Comparison of ENCODE assay signal across 8 cellular contexts in genomic region chrX:47217121-47217851, GRCh38. TPM values are rescaled to one million over a fixed set of nuclear protein-coding genes. Genes with fewer than 3 reads are reported as not detected.
A peak's percentile ranks its signal among the peaks of the same experiment; 100 is the strongest.
DNase-seq lines count a peak whose midpoint lies in the region; ATAC-seq, FAIRE-seq and TF ChIP-seq lines count a peak whose summit lies in the region.

No MANE protein-coding gene starts in this region.

- CTCF ChIA-PET in HepG2 (lab: Yijun Ruan, JAX; ENCODE audit: low intra/inter-chr PET ratio, low total read pairs), result no interaction called here

- H3K27ac ChIP-seq in HepG2 (ENCODE audit: extremely low read length, insufficient read depth, low read length) (peak overlapping the region; percentile 80), temporal lobe (ENCODE audit: low read depth, low read length) (peak overlapping the region; percentile 97)

- ATAC-seq in HepG2, result peak; percentile 20

- no peaks in the 10 kb centered on the region for H3K27me3 ChIP-seq in HepG2 (ENCODE audit: control insufficient read depth in 1 of 2, insufficient read depth in 2 of 2, low read length in 2 of 2)

- intact Hi-C loops in HepG2 (cut with micrococcal nuclease; ENCODE audit: unreplicated experiment), result no loop called here
- intact Hi-C loops in head of caudate nucleus (cut with DNase I), result no loop called here

- peak; percentile 4 to 86 (median 26) for DNase-seq in stimulated activated CD4-positive, alpha-beta T cell treated with anti-CD3 and anti-CD28 coated beads, Interleukin-12 subunit alpha, Interleukin-12 subunit beta, amount 100 ng/mL, for 48 hours (ENCODE audit: low read depth in 2 of 3, low spot score in 1 of 3)
- no peak for DNase-seq in stimulated activated CD4-positive, alpha-beta T cell treated with anti-CD3 and anti-CD28 coated beads, Interleukin-2, amount 100 ng/mL, for 24 hours
- DNase-seq in SK-MEL-5 (ENCODE audit: low read depth, low spot score), result peak; percentile 43
- DNase-seq in chondrocyte (ENCODE audit: low spot score), result peak; percentile 57
- peak; percentile 44 for DNase-seq in HepG2 (ENCODE audit: low spot score)
- no peak for DNase-seq in head of caudate nucleus
- DNase-seq in retina, result no peak

- TF ChIP-seq RAD21 in HepG2 (CRISPR knock-in tag; IDR thresholded peaks at IDR 0.05), result no peak

- H3K4me3 Mint-ChIP-seq in chondrocyte (ENCODE audit: unreplicated experiment), result peak overlapping the region; percentile 71

- no TSS peak for BruUV-seq in HepG2 (replicated peaks; lab: Mats Ljungman, UMichigan)

- peak; percentile 15 for FAIRE-seq in HepG2 (lab: Jason Lieb, UNC)

- peaks cover 6 to 15% of the 10 kb centered on the region in 2 experiments; a peak in 3 of 5 replicates for H3K36me3 ChIP-seq in HepG2 (replicated peaks in 1 of 2; ENCODE audit: control insufficient read depth in 1 of 2, insufficient read depth in 2 of 2, low read length in 2 of 2)

- H3K9ac ChIP-seq in HepG2 (ENCODE audit: insufficient read depth, low read depth, low read length), result peak overlapping the region; percentile 52

- H2AFZ ChIP-seq in HepG2 (ENCODE audit: low read length), result no peak overlapping the region

- H3K4me3 ChIP-seq in HepG2 (replicated peaks in 1 of 3; ENCODE audit: insufficient read depth in 1 of 3, low read depth in 2 of 3, low read length in 3 of 3), result peak overlapping the region; percentile 6 to 54 (median 46); a peak in 4 of 6 replicates

- H3K4me1 Mint-ChIP-seq in chondrocyte (ENCODE audit: low read depth), result peaks cover 62% of the 10 kb centered on the region

- in situ Hi-C loops in SK-MEL-5 (cut with HindIII; ENCODE audit: low pct_unique_long_range_greater_than_20kb, low sequenced_read_pairs), result no loop called here
- in situ Hi-C loops in HepG2 (cut with HindIII; ENCODE audit: extremely low pct_ligation_motif_present, low pct_unique_long_range_greater_than_20kb), result no loop called here

- TF ChIP-seq EP300 in HepG2 (IDR thresholded peaks at IDR 0.05; ENCODE audit: low read depth in 2 of 2, low read length in 2 of 2) (no peak), HepG2 (CRISPR knock-in tag; IDR thresholded peaks at IDR 0.05; ENCODE audit: borderline replicate concordance) (no peak)

- no peaks in the 10 kb centered on the region for H3K27me3 Mint-ChIP-seq in chondrocyte (ENCODE audit: low read depth)

- TF ChIP-seq POLR2A in HepG2 (IDR thresholded peaks at IDR 0.05; ENCODE audit: insufficient read depth in 1 of 2, low read depth in 2 of 2, low read length in 2 of 2), result no peak

- H4K20me1 ChIP-seq in HepG2 (ENCODE audit: insufficient read depth, low read length), result peaks cover 24% of the 10 kb centered on the region

- no peaks in the 10 kb centered on the region for H3K9me3 Mint-ChIP-seq in chondrocyte (ENCODE audit: low read depth)

- peaks cover 32% of the 10 kb centered on the region for H3K36me3 Mint-ChIP-seq in chondrocyte (ENCODE audit: low read depth)

- peaks cover 34% of the 10 kb centered on the region for H3K79me2 ChIP-seq in HepG2 (ENCODE audit: insufficient read depth, low read length)

- POLR2A ChIA-PET in HepG2 (lab: Yijun Ruan, JAX), result interaction anchor here (0.7 to 6.2 kb wide), 12 partner anchors 9 to 72 kb away, joined by 3 to 69 read pairs (median 6); partner anchors contain the start of genes NDUFB11, RBM10 and USP11

- TF ChIP-seq CTCF in chondrocyte (IDR thresholded peaks at IDR 0.05), result no peak
- no peak for TF ChIP-seq CTCF in HepG2 (CRISPR knock-in tag; IDR thresholded peaks at IDR 0.05)

- peaks cover 36% of the 10 kb centered on the region for H3K4me1 ChIP-seq in HepG2 (ENCODE audit: insufficient read depth, low read length)

- H3K4me2 ChIP-seq in HepG2 (ENCODE audit: low read depth, low read length), result peak overlapping the region; percentile 73

- H3K27ac Mint-ChIP-seq in chondrocyte (ENCODE audit: unreplicated experiment), result peak overlapping the region; percentile 97

- 2% methylated on average over 13 of the region's 22 CpGs for WGBS in HepG2 (ENCODE audit: low lambda C conversion rate)

- H3K9me3 ChIP-seq in HepG2 (ENCODE audit: low read length), result no peaks in the 10 kb centered on the region

RNA-seq across cellular contexts. Expression of gene CDK16, which starts 1.2 kb away (rescaled TPM):
- 81.6 and 95.4 TPM in 2 replicates for total RNA-seq in SK-MEL-5 (2014; rRNA removed; shearing (Covaris generic))
- 168 and 203 TPM in 2 replicates for polyA plus RNA-seq in SK-MEL-5 (2015; cell fraction: cytosol; rRNA removed)
- 392 and 502 TPM in 2 replicates for polyA plus RNA-seq in SK-MEL-5 (2015; cell fraction: nucleus; rRNA removed)
- total RNA-seq in chondrocyte (172 to 183 TPM (median 179 TPM) in 3 replicates), HepG2 (2016; rRNA removed; fragmentation: Illumina TruSeq; extraction: Trizol) (54.0 and 64.5 TPM in 2 replicates), temporal lobe (65.6 TPM)
- 42.6 and 48.2 TPM in 2 replicates for total RNA-seq in HepG2 (2016; cell fraction: cytosol; rRNA removed; fragmentation: Illumina TruSeq; extraction: Trizol; ENCODE audit: low read depth)
- total RNA-seq in HepG2 (2016; cell fraction: insoluble cytoplasmic fraction; rRNA removed; fragmentation: Illumina TruSeq; extraction: Trizol), result 46.2 and 63.4 TPM in 2 replicates
- total RNA-seq in HepG2 (2016; cell fraction: membrane; rRNA removed; fragmentation: Illumina TruSeq; extraction: Trizol), result 101 and 102 TPM in 2 replicates
- total RNA-seq in HepG2 (2016; cell fraction: nucleus; rRNA removed; fragmentation: Illumina TruSeq; extraction: Trizol), result 48.0 and 50.2 TPM in 2 replicates
- 221 and 225 TPM in 2 replicates for polyA plus RNA-seq in HepG2 (2011; rRNA removed)
- polyA plus RNA-seq in HepG2 (2011; cell fraction: cytosol; rRNA removed), result 159 and 189 TPM in 2 replicates
- 710 and 899 TPM in 2 replicates for polyA plus RNA-seq in HepG2 (2011; cell fraction: nucleus; rRNA removed)
- 70.8 and 105 TPM in 2 replicates for polyA plus RNA-seq in HepG2 (2012)
- 81.6 and 88.2 TPM in 2 replicates for polyA plus RNA-seq in HepG2 (2016; cell fraction: cytosol; fragmentation: Illumina TruSeq; extraction: Trizol; ENCODE audit: low read depth)
- polyA plus RNA-seq in HepG2 (2016; cell fraction: insoluble cytoplasmic fraction; fragmentation: Illumina TruSeq; extraction: Trizol; ENCODE audit: low read depth), result 86.5 and 108 TPM in 2 replicates
- polyA plus RNA-seq in HepG2 (2016; cell fraction: membrane; fragmentation: Illumina TruSeq; extraction: Trizol; ENCODE audit: low read depth), result 133 and 157 TPM in 2 replicates
- 147 and 168 TPM in 2 replicates for polyA plus RNA-seq in HepG2 (2016; cell fraction: nucleus; fragmentation: Illumina TruSeq; extraction: Trizol; ENCODE audit: insufficient read depth, low read depth)
- polyA minus RNA-seq in HepG2 (2011; rRNA and poly(A)+ RNA removed; ENCODE audit: low replicate concordance), result 219 and 435 TPM in 2 replicates
- polyA minus RNA-seq in HepG2 (2011; cell fraction: cytosol; rRNA and poly(A)+ RNA removed), result 89.3 and 94.1 TPM in 2 replicates
- 94.1 and 102 TPM in 2 replicates for polyA minus RNA-seq in HepG2 (2011; cell fraction: nucleus; rRNA and poly(A)+ RNA removed)

RNA-seq across cellular contexts. Expression of gene USP11, which starts 15.5 kb away (rescaled TPM):
- 28.6 and 37.5 TPM in 2 replicates for total RNA-seq in SK-MEL-5 (2014; rRNA removed; shearing (Covaris generic))
- polyA plus RNA-seq in SK-MEL-5 (2015; cell fraction: cytosol; rRNA removed), result 53.2 and 70.3 TPM in 2 replicates
- 71.5 and 114 TPM in 2 replicates for polyA plus RNA-seq in SK-MEL-5 (2015; cell fraction: nucleus; rRNA removed)
- total RNA-seq in chondrocyte, result 151 to 189 TPM (median 157 TPM) in 3 replicates
- total RNA-seq in HepG2 (2016; rRNA removed; fragmentation: Illumina TruSeq; extraction: Trizol), result 23.8 and 33.6 TPM in 2 replicates
- total RNA-seq in HepG2 (2016; cell fraction: cytosol; rRNA removed; fragmentation: Illumina TruSeq; extraction: Trizol; ENCODE audit: low read depth), result 4.6 and 5.6 TPM in 2 replicates
- 23.6 and 32.3 TPM in 2 replicates for total RNA-seq in HepG2 (2016; cell fraction: insoluble cytoplasmic fraction; rRNA removed; fragmentation: Illumina TruSeq; extraction: Trizol)
- 5.5 and 6.3 TPM in 2 replicates for total RNA-seq in HepG2 (2016; cell fraction: membrane; rRNA removed; fragmentation: Illumina TruSeq; extraction: Trizol)
- total RNA-seq in HepG2 (2016; cell fraction: nucleus; rRNA removed; fragmentation: Illumina TruSeq; extraction: Trizol), result 21.6 and 22.6 TPM in 2 replicates
- 31.7 and 38.8 TPM in 2 replicates for polyA plus RNA-seq in HepG2 (2011; rRNA removed)
- polyA plus RNA-seq in HepG2 (2011; cell fraction: cytosol; rRNA removed), result 17.8 and 18.8 TPM in 2 replicates
- polyA plus RNA-seq in HepG2 (2011; cell fraction: nucleus; rRNA removed), result 103 TPM in 2 replicates
- 56.6 and 70.9 TPM in 2 replicates for polyA plus RNA-seq in HepG2 (2012)
- polyA plus RNA-seq in HepG2 (2016; cell fraction: cytosol; fragmentation: Illumina TruSeq; extraction: Trizol; ENCODE audit: low read depth), result 2.1 and 3.2 TPM in 2 replicates
- 21.0 and 30.4 TPM in 2 replicates for polyA plus RNA-seq in HepG2 (2016; cell fraction: insoluble cytoplasmic fraction; fragmentation: Illumina TruSeq; extraction: Trizol; ENCODE audit: low read depth)
- 4.6 and 5.3 TPM in 2 replicates for polyA plus RNA-seq in HepG2 (2016; cell fraction: membrane; fragmentation: Illumina TruSeq; extraction: Trizol; ENCODE audit: low read depth)
- 45.2 and 50.2 TPM in 2 replicates for polyA plus RNA-seq in HepG2 (2016; cell fraction: nucleus; fragmentation: Illumina TruSeq; extraction: Trizol; ENCODE audit: insufficient read depth, low read depth)
- 100 and 124 TPM in 2 replicates for polyA minus RNA-seq in HepG2 (2011; rRNA and poly(A)+ RNA removed; ENCODE audit: low replicate concordance)
- 41.3 and 57.4 TPM in 2 replicates for polyA minus RNA-seq in HepG2 (2011; cell fraction: cytosol; rRNA and poly(A)+ RNA removed)
- polyA minus RNA-seq in HepG2 (2011; cell fraction: nucleus; rRNA and poly(A)+ RNA removed), result 55.4 and 68.5 TPM in 2 replicates
- 176 TPM for total RNA-seq in temporal lobe

RNA-seq across cellular contexts. Expression of gene UBA1, which starts 23.7 kb away (rescaled TPM):
- 169 and 186 TPM in 2 replicates for total RNA-seq in SK-MEL-5 (2014; rRNA removed; shearing (Covaris generic))
- polyA plus RNA-seq in SK-MEL-5 (2015; cell fraction: cytosol; rRNA removed), result 292 and 357 TPM in 2 replicates
- polyA plus RNA-seq in SK-MEL-5 (2015; cell fraction: nucleus; rRNA removed), result 205 and 237 TPM in 2 replicates
- total RNA-seq in chondrocyte (299 to 312 TPM (median 311 TPM) in 3 replicates), HepG2 (2016; rRNA removed; fragmentation: Illumina TruSeq; extraction: Trizol) (93.3 and 95.6 TPM in 2 replicates), temporal lobe (149 TPM)
- total RNA-seq in HepG2 (2016; cell fraction: cytosol; rRNA removed; fragmentation: Illumina TruSeq; extraction: Trizol; ENCODE audit: low read depth), result 5.4 and 7.1 TPM in 2 replicates
- 77.7 and 94.2 TPM in 2 replicates for total RNA-seq in HepG2 (2016; cell fraction: insoluble cytoplasmic fraction; rRNA removed; fragmentation: Illumina TruSeq; extraction: Trizol)
- total RNA-seq in HepG2 (2016; cell fraction: membrane; rRNA removed; fragmentation: Illumina TruSeq; extraction: Trizol), result 18.1 and 19.1 TPM in 2 replicates
- total RNA-seq in HepG2 (2016; cell fraction: nucleus; rRNA removed; fragmentation: Illumina TruSeq; extraction: Trizol), result 55.6 and 61.3 TPM in 2 replicates
- 129 and 146 TPM in 2 replicates for polyA plus RNA-seq in HepG2 (2011; rRNA removed)
- polyA plus RNA-seq in HepG2 (2011; cell fraction: cytosol; rRNA removed), result 77.3 and 97.9 TPM in 2 replicates
- 223 and 227 TPM in 2 replicates for polyA plus RNA-seq in HepG2 (2011; cell fraction: nucleus; rRNA removed)
- 84.6 and 94.4 TPM in 2 replicates for polyA plus RNA-seq in HepG2 (2012)
- polyA plus RNA-seq in HepG2 (2016; cell fraction: cytosol; fragmentation: Illumina TruSeq; extraction: Trizol; ENCODE audit: low read depth), result 4.8 and 5.6 TPM in 2 replicates
- polyA plus RNA-seq in HepG2 (2016; cell fraction: insoluble cytoplasmic fraction; fragmentation: Illumina TruSeq; extraction: Trizol; ENCODE audit: low read depth), result 93.8 and 120 TPM in 2 replicates
- 10.0 and 13.0 TPM in 2 replicates for polyA plus RNA-seq in HepG2 (2016; cell fraction: membrane; fragmentation: Illumina TruSeq; extraction: Trizol; ENCODE audit: low read depth)
- polyA plus RNA-seq in HepG2 (2016; cell fraction: nucleus; fragmentation: Illumina TruSeq; extraction: Trizol; ENCODE audit: insufficient read depth, low read depth), result 158 and 178 TPM in 2 replicates
- 280 and 721 TPM in 2 replicates for polyA minus RNA-seq in HepG2 (2011; rRNA and poly(A)+ RNA removed; ENCODE audit: low replicate concordance)
- 69.7 and 70.1 TPM in 2 replicates for polyA minus RNA-seq in HepG2 (2011; cell fraction: cytosol; rRNA and poly(A)+ RNA removed)
- 44.2 and 45.4 TPM in 2 replicates for polyA minus RNA-seq in HepG2 (2011; cell fraction: nucleus; rRNA and poly(A)+ RNA removed)

Comparison
In these comparisons a context has a peak if more than half of its experiments do, and no peak if none do; other contexts are left out.
1. DNase-seq: peak in stimulated activated CD4-positive, alpha-beta T cell treated with anti-CD3 and anti-CD28 coated beads, Interleukin-12 subunit alpha, Interleukin-12 subunit beta, amount 100 ng/mL, for 48 hours (3 of 3), SK-MEL-5 (single experiment), chondrocyte (single experiment) and HepG2 (single experiment); none in stimulated activated CD4-positive, alpha-beta T cell treated with anti-CD3 and anti-CD28 coated beads, Interleukin-2, amount 100 ng/mL, for 24 hours (0 of 2), head of caudate nucleus (0 of 42) and retina (single experiment).